In genomic region chr11:94602430-94603372, GRCh38 we compare ENCODE assay signal across 9 cellular contexts. TPM values are rescaled to one million over a fixed set of nuclear protein-coding genes. Genes with fewer than 3 reads are reported as not detected.
A peak's percentile ranks its signal among the peaks of the same experiment; 100 is the strongest.
DNase-seq lines count a peak whose midpoint lies in the region; ATAC-seq and TF ChIP-seq lines count a peak whose summit lies in the region.
"Had no signal": no experiment of that assay in that cellular context is flagged by ENCODE, and none has a peak within 500 bp of the region (broad histone marks: within the 10 kb centered on the region; RNA-seq: fewer than 3 reads in every experiment).

No MANE protein-coding gene starts in this region.

- H3K4me1 ChIP-seq in lung (ENCODE audit: control insufficient read depth in 2 of 2, insufficient read depth in 2 of 2, low read length in 2 of 2) (no peaks in the 10 kb centered on the region), thymus (ENCODE audit: control insufficient read depth, insufficient read depth, low read length) (no peaks in the 10 kb centered on the region)

- 19 to 61% methylated on average over 8 of the region's 8 CpGs for WGBS in lung, 2 donors
- 94% methylated on average over 8 of the region's 8 CpGs for WGBS in thymus

- H3K9me3 ChIP-seq in lung (ENCODE audit: control insufficient read depth in 2 of 2, insufficient read depth in 1 of 2, low read length in 1 of 2) (no peaks in the 10 kb centered on the region), thymus (ENCODE audit: control insufficient read depth) (no peaks in the 10 kb centered on the region)

- peak; percentile 83 for ATAC-seq in GM19324 (IDR thresholded peaks at IDR 0.05; ENCODE audit: low FRiP score, unreplicated experiment)
- ATAC-seq in HG03159 (IDR thresholded peaks at IDR 0.05; ENCODE audit: unreplicated experiment), result peak; percentile 88
- ATAC-seq in lung (ENCODE audit: insufficient read depth, low FRiP score), result peak; percentile 41

- H3K36me3 ChIP-seq in lung (ENCODE audit: control insufficient read depth in 2 of 2, insufficient read depth in 2 of 2, low read length in 2 of 2), result no peaks in the 10 kb centered on the region
- H3K36me3 ChIP-seq in thymus (ENCODE audit: control insufficient read depth, insufficient read depth), result no peaks in the 10 kb centered on the region

- peak; percentile 57 for DNase-seq in D341Med (ENCODE audit: low spot score)
- peak; percentile 50 for DNase-seq in OCI-M1 (lab: John Stamatoyannopoulos, UW)
- peak; percentile 18 for DNase-seq in cerebellar cortex (ENCODE audit: low spot score)
- DNase-seq in lung (ENCODE audit: low spot score), result no peak
- no peak for DNase-seq in NCI-H446 treated with DMSO at 0.1 percent for 48 hours (lab: John Stamatoyannopoulos, UW)

- no peak overlapping the region for H3K4me3 ChIP-seq in lung
- no peak overlapping the region for H3K4me3 ChIP-seq in thymus (ENCODE audit: low read length)
- H3K4me3 ChIP-seq: SK-N-MC had no signal

- peak; percentile 41 for TF ChIP-seq CTCF in lung (IDR thresholded peaks at IDR 0.05; ENCODE audit: control extremely low read depth, extremely low read depth)

- H3K27me3 ChIP-seq in lung (ENCODE audit: control insufficient read depth, insufficient read depth) (no peaks in the 10 kb centered on the region), thymus (ENCODE audit: control insufficient read depth, insufficient read depth) (no peaks in the 10 kb centered on the region)

- H3K27ac ChIP-seq in lung (ENCODE audit: low read depth in 1 of 2, low read length in 1 of 2) (no peak overlapping the region), thymus (ENCODE audit: low read depth) (peak overlapping the region; percentile 40)
- H3K27ac ChIP-seq: SK-N-MC had no signal

RNA-seq across cellular contexts. Expression of gene PIWIL4, which starts 35.5 kb away (rescaled TPM):
- total RNA-seq in lung, result 1 to 10 TPM; 1.8 to 5.8 TPM
- polyA plus RNA-seq in lung (1 to 10 TPM; 2.4 to 3.7 TPM), thymus (10.9 TPM)

RNA-seq across cellular contexts. Expression of gene FUT4, which starts 59.0 kb away (rescaled TPM):
- 1 to 10 TPM; 7.5 to 9.7 TPM for total RNA-seq in lung
- 1 to 10 TPM; 1.0 to 6.9 TPM for polyA plus RNA-seq in lung
- polyA plus RNA-seq in thymus, result 4.3 TPM

Comparison
In these comparisons a context has a peak if more than half of its experiments do, and no peak if none do; other contexts are left out.
1. DNase-seq: peak in D341Med (single experiment), OCI-M1 (single experiment) and cerebellar cortex (single experiment); none in lung (single experiment) and NCI-H446 treated with DMSO at 0.1 percent for 48 hours (single experiment).
2. Peak in every context shown above with its lines, with median percentiles within 50 percentile points of each other: ATAC-seq.